Comparison of ENCODE assay signal across 1 cellular context in genomic region chr9:36188212-36188611, GRCh38.
TF ChIP-seq lines count a peak whose summit lies in the region.

No MANE protein-coding gene starts in this region.

TF ChIP-seq in IMR-90, 13 proteins besides CTCF, POLR2A, EP300 and RAD21:
- TF ChIP-seq BHLHE40 (IDR thresholded peaks at IDR 0.05; ENCODE audit: low read depth, low read length) (no peak), MAFK (IDR thresholded peaks at IDR 0.05; ENCODE audit: low read depth, low read length) (no peak), RCOR1 (IDR thresholded peaks at IDR 0.05; ENCODE audit: insufficient replicate concordance, low read length) (no peak), ELK1 (IDR thresholded peaks at IDR 0.05; ENCODE audit: borderline replicate concordance, low read depth, low read length) (no peak)
